25 cellular contexts compared by ENCODE assay signal in the genomic region with DNA sequence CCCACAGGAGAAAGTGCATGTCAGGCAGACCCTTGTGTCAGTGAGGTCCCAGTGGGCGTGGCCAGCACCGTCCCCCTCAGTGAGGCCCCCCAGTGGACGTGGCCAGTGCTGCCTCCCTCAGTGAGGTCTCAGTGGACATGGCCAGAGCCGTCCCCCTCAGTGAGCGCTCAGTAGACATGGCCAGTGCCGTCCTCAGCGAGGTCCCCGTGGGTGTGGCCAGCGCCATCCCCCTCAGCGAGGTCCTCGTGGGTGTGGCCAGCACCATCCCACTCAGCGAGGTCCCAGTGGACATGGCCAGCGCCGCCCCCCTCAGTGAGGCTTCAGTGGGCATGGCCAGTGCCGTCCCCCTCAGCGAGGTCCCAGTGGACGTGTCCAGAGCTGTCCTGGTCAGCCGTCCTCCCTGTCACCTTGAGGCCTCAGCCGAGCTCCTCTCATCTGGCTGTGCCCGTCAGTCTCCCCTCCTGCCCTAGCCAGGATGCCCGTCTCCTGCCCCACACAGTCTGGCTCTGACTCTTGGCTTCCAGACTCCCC. TPM values are rescaled to one million over a fixed set of nuclear protein-coding genes. Genes with fewer than 3 reads are reported as not detected.
A peak's percentile ranks its signal among the peaks of the same experiment; 100 is the strongest.
DNase-seq lines count a peak whose midpoint lies in the region; ATAC-seq and TF ChIP-seq lines count a peak whose summit lies in the region.
"Had no signal": no experiment of that assay in that cellular context is flagged by ENCODE, and none has a peak within 500 bp of the region (broad histone marks: within the 10 kb centered on the region; RNA-seq: fewer than 3 reads in every experiment).

No MANE protein-coding gene starts in this region.

- H3K9me3 Mint-ChIP-seq in endodermal cell: no peaks in the 10 kb centered on the region
- no peaks in the 10 kb centered on the region for H3K9me3 Mint-ChIP-seq in neural crest cell
- H3K9me3 Mint-ChIP-seq: activated CD4-positive, alpha-beta memory T cell treated with anti-CD3 and anti-CD28 coated beads for 36 hours; activated naive CD8-positive, alpha-beta T cell treated with anti-CD3 and anti-CD28 coated beads for 36 hours; mesothelial cell of epicardium; naive B cell had no signal

- H3K4me3 Mint-ChIP-seq in endodermal cell: no peak overlapping the region
- H3K4me3 Mint-ChIP-seq in neural crest cell: no peak overlapping the region
- H3K4me3 Mint-ChIP-seq: activated CD4-positive, alpha-beta memory T cell treated with anti-CD3 and anti-CD28 coated beads for 36 hours; activated naive CD8-positive, alpha-beta T cell treated with anti-CD3 and anti-CD28 coated beads for 36 hours; mesothelial cell of epicardium had no signal

- H3K9me3 ChIP-seq in HEK293 (ENCODE audit: control insufficient read depth, insufficient read depth, low read depth, low read length) (no peaks in the 10 kb centered on the region), endodermal cell (ENCODE audit: control insufficient read depth, low read length) (no peaks in the 10 kb centered on the region)
- H3K9me3 ChIP-seq: BLaER1, gastroesophageal sphincter had no signal

- CTCF ChIA-PET in HEK293 (lab: Yijun Ruan, JAX): interaction anchor here (0.5 to 1.3 kb wide), 2 partner anchors 93 to 95 kb away, joined by 3 read pairs; no protein-coding TSS in a partner anchor

- H3K4me1 Mint-ChIP-seq in endodermal cell (no peaks in the 10 kb centered on the region), neural crest cell (no peaks in the 10 kb centered on the region)
- H3K4me1 Mint-ChIP-seq: mesothelial cell of epicardium had no signal

- H3K27ac Mint-ChIP-seq in endodermal cell: no peak overlapping the region
- H3K27ac Mint-ChIP-seq in neural crest cell (ENCODE audit: unreplicated experiment): peak overlapping the region; percentile 67
- H3K27ac Mint-ChIP-seq: activated CD4-positive, alpha-beta memory T cell treated with anti-CD3 and anti-CD28 coated beads for 36 hours; activated naive CD8-positive, alpha-beta T cell treated with anti-CD3 and anti-CD28 coated beads for 36 hours; mesothelial cell of epicardium; naive B cell had no signal

- no peak for ATAC-seq in GM18909 (IDR thresholded peaks at IDR 0.05; ENCODE audit: poor library complexity, unreplicated experiment)
- no peak for ATAC-seq in GM21717 (IDR thresholded peaks at IDR 0.05; ENCODE audit: unreplicated experiment)
- ATAC-seq: gastroesophageal sphincter, left ventricle myocardium superior had no signal

- H3K4me3 ChIP-seq in HEK293 (ENCODE audit: low read depth, low read length): no peak overlapping the region
- H3K4me3 ChIP-seq in endodermal cell (ENCODE audit: low read length): no peak overlapping the region
- H3K4me3 ChIP-seq: BLaER1, gastroesophageal sphincter had no signal

- H3K36me3 ChIP-seq in HEK293 (ENCODE audit: control insufficient read depth in 2 of 2, insufficient read depth in 1 of 2, low read length in 2 of 2) (peaks cover 7 to 30% of the 10 kb centered on the region in 2 experiments; a peak in 2 of 3 replicates), endodermal cell (ENCODE audit: control insufficient read depth, insufficient read depth, low read length) (peaks cover 71% of the 10 kb centered on the region)
- H3K36me3 ChIP-seq: BLaER1 had no signal

- no peak overlapping the region for H3K9ac ChIP-seq in endodermal cell (ENCODE audit: extremely low read depth, low read length, poor library complexity, severe bottlenecking)
- H3K9ac ChIP-seq: BLaER1 had no signal

- H3K4me1 ChIP-seq in HEK293 (ENCODE audit: control insufficient read depth, insufficient read depth, low read length) (no peaks in the 10 kb centered on the region), endodermal cell (ENCODE audit: control insufficient read depth, insufficient read depth, low read length) (no peaks in the 10 kb centered on the region)

- no peak overlapping the region for H3K27ac ChIP-seq in HEK293 (ENCODE audit: extremely low read depth, low read depth, low read length)
- H3K27ac ChIP-seq in endodermal cell (ENCODE audit: low read depth, low read length): no peak overlapping the region
- H3K27ac ChIP-seq: BLaER1, gastroesophageal sphincter had no signal

- DNase-seq in D341Med (ENCODE audit: low spot score): peak; percentile 32
- DNase-seq in endodermal cell: peak; percentile 64
- no peak for DNase-seq in neural crest cell (ENCODE audit: low read depth, low spot score)
- no peak for DNase-seq in activated CD4-positive, CD25-positive, alpha-beta regulatory T cell (lab: John Stamatoyannopoulos, UW)
- no peak for DNase-seq in A172 (ENCODE audit: low spot score)
- DNase-seq: activated CD4-positive, alpha-beta memory T cell treated with anti-CD3 and anti-CD28 coated beads for 36 hours; activated naive CD8-positive, alpha-beta T cell treated with anti-CD3 and anti-CD28 coated beads for 36 hours; GF-D8; IMR-90; left ventricle myocardium superior; naive B cell; NCI-H1092; NCI-H1694 treated with DMSO at 0.1 percent for 48 hours; NCI-H2171 treated with DMSO at 0.1 percent for 48 hours; NCI-H524; occipital lobe; SHP77; small intestine; T1000 had no signal

- POLR2A ChIA-PET in HEK293 (lab: Yijun Ruan, JAX): interaction anchor here (0.7 kb wide), 1 partner anchor 36 kb away, joined by 3 read pairs; no protein-coding TSS in a partner anchor

- H3K27me3 ChIP-seq in endodermal cell (ENCODE audit: control insufficient read depth, insufficient read depth, low read length, poor library complexity, severe bottlenecking): no peaks in the 10 kb centered on the region
- H3K27me3 ChIP-seq: BLaER1, gastroesophageal sphincter had no signal

- TF ChIP-seq CTCF in HEK293 (tag by site-specific recombination; IDR thresholded peaks at IDR 0.05) (peak; percentile 19; the same call in 1 of the 2 replicates), endodermal cell (conservative IDR thresholded peaks at IDR 0.05) (peak; percentile 55), neural crest cell (conservative IDR thresholded peaks at IDR 0.05) (no peak)

- WGBS in endodermal cell (ENCODE audit: insufficient coverage in 1 of 2, insufficient read length in 1 of 2), 2 experiments: 94 to 96% methylated on average over 10 to 21 of the region's 21 CpGs

- H3K27me3 Mint-ChIP-seq in endodermal cell (ENCODE audit: insufficient read depth) (no peaks in the 10 kb centered on the region), neural crest cell (ENCODE audit: low read depth) (no peaks in the 10 kb centered on the region)
- H3K27me3 Mint-ChIP-seq: activated CD4-positive, alpha-beta memory T cell treated with anti-CD3 and anti-CD28 coated beads for 36 hours; activated naive CD8-positive, alpha-beta T cell treated with anti-CD3 and anti-CD28 coated beads for 36 hours had no signal

- H3K36me3 Mint-ChIP-seq in endodermal cell (ENCODE audit: low read depth) (peaks cover 44% of the 10 kb centered on the region), neural crest cell (ENCODE audit: low read depth) (peaks cover 9% of the 10 kb centered on the region)
- H3K36me3 Mint-ChIP-seq: activated CD4-positive, alpha-beta memory T cell treated with anti-CD3 and anti-CD28 coated beads for 36 hours; activated naive CD8-positive, alpha-beta T cell treated with anti-CD3 and anti-CD28 coated beads for 36 hours; naive B cell had no signal

TF ChIP-seq in HEK293, 187 proteins besides CTCF, POLR2A, EP300 and RAD21:
- TF ChIP-seq, protein P1, sequence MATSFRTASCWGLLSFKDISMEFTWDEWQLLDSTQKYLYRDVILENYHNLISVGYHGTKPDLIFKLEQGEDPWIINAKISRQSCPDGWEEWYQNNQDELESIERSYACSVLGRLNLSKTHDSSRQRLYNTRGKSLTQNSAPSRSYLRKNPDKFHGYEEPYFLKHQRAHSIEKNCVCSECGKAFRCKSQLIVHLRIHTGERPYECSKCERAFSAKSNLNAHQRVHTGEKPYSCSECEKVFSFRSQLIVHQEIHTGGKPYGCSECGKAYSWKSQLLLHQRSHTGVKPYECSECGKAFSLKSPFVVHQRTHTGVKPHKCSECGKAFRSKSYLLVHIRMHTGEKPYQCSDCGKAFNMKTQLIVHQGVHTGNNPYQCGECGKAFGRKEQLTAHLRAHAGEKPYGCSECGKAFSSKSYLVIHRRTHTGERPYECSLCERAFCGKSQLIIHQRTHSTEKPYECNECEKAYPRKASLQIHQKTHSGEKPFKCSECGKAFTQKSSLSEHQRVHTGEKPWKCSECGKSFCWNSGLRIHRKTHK (tag by site-specific recombination; IDR thresholded peaks at IDR 0.05): no peak
- TF ChIP-seq ZNF544 (tag by site-specific recombination; IDR thresholded peaks at IDR 0.05): no peak
- TF ChIP-seq KLF9 (tag by site-specific recombination; IDR thresholded peaks at IDR 0.05; ENCODE audit: low read depth): peak; percentile 61
- no peak for TF ChIP-seq ZNF843 (tag by site-specific recombination; IDR thresholded peaks at IDR 0.05)
TF ChIP-seq in HEK293: peak in this region for 1.

RNA-seq across cellular contexts. Expression of a gene that starts 35.5 kb away (rescaled TPM):
- total RNA-seq in endodermal cell (10 to 100 TPM; 45.9 to 62.4 TPM), neural crest cell (31.4 and 40.7 TPM in 2 replicates)
- polyA plus RNA-seq in endodermal cell (2013, experiment 1 of 2): 36.5 TPM
- polyA plus RNA-seq in endodermal cell (2013, experiment 2 of 2): 34.3 TPM
- total RNA-seq in A172 (2014; rRNA removed; shearing (Covaris generic)): not detected in 2 replicates

Comparison
In these comparisons a context has a peak if more than half of its experiments do, and no peak if none do; other contexts are left out.
1. DNase-seq: peak in D341Med (single experiment) and endodermal cell (single experiment); none in neural crest cell (single experiment), activated CD4-positive, CD25-positive, alpha-beta regulatory T cell (0 of 4) and A172 (single experiment).
2. RNA of a gene that starts 35.5 kb away (total RNA-seq): 45.9 to 62.4 TPM in endodermal cell and 31.4 to 40.7 TPM in neural crest cell; not detected in A172; every median in the first group is over 10 times any median in the second.